In the genomic region with DNA sequence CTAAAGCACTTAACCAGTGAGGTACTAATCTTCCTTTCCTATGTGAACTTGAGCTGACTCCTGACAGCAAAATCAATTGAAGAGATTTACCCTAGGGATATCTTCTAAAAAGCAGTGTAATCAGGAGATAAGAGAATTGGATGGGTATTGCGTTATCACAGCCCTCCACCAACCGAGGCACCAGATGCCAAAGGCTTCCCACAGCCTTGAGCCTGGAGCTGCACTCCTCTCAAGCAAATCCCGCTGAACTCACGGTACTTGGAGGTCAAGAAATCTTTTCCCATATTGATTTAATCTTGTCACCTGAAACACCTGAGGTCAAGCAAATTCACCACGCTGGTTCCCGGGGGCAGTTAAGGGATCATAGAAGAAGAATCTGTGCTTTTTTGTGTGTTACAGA, we compare ENCODE assay signal across 33 cellular contexts.
"Had no signal": no experiment of that assay in that cellular context is flagged by ENCODE, and none has a peak within 500 bp of the region (broad histone marks: within the 10 kb centered on the region; RNA-seq: fewer than 3 reads in every experiment).

No MANE protein-coding gene starts in this region.

- H3K4me1 Mint-ChIP-seq: activated CD4-positive, alpha-beta memory T cell treated with anti-CD3 and anti-CD28 coated beads, Interleukin-2, amount 10 ng/mL, durations not matched to agents 7 days and 5 days; activated CD8-positive, alpha-beta memory T cell treated with anti-CD3 and anti-CD28 coated beads, Interleukin-2, amount 10 ng/mL, durations not matched to agents 7 days and 5 days; activated naive CD4-positive, alpha-beta T cell treated with anti-CD3 and anti-CD28 coated beads, Interleukin-2, amount 10 ng/mL, durations not matched to agents 7 days and 5 days; activated naive CD8-positive, alpha-beta T cell treated with anti-CD3 and anti-CD28 coated beads, Interleukin-2, amount 50 U/mL, for 24 hours; central memory CD8-positive, alpha-beta T cell had no signal

- H3K27ac ChIP-seq: brain microvascular endothelial cell, SJCRH30, VCaP had no signal

- H3K9me3 Mint-ChIP-seq: activated CD4-positive, alpha-beta memory T cell treated with anti-CD3 and anti-CD28 coated beads, Interleukin-2, amount 10 ng/mL, durations not matched to agents 7 days and 5 days; activated naive CD4-positive, alpha-beta T cell treated with anti-CD3 and anti-CD28 coated beads, Interleukin-2, amount 10 ng/mL, durations not matched to agents 7 days and 5 days; activated naive CD8-positive, alpha-beta T cell treated with anti-CD3 and anti-CD28 coated beads, Interleukin-2, amount 50 U/mL, for 24 hours; central memory CD8-positive, alpha-beta T cell had no signal

- H3K27ac Mint-ChIP-seq: activated CD4-positive, alpha-beta memory T cell treated with anti-CD3 and anti-CD28 coated beads, Interleukin-2, amount 10 ng/mL, durations not matched to agents 7 days and 5 days; activated CD8-positive, alpha-beta memory T cell treated with anti-CD3 and anti-CD28 coated beads, Interleukin-2, amount 10 ng/mL, durations not matched to agents 7 days and 5 days; activated naive CD4-positive, alpha-beta T cell treated with anti-CD3 and anti-CD28 coated beads, Interleukin-2, amount 10 ng/mL, durations not matched to agents 7 days and 5 days; activated naive CD8-positive, alpha-beta T cell; activated naive CD8-positive, alpha-beta T cell treated with anti-CD3 and anti-CD28 coated beads, Interleukin-2, amount 50 U/mL, for 24 hours had no signal

- ATAC-seq: activated CD8-positive, alpha-beta memory T cell treated with anti-CD3 and anti-CD28 coated beads, Interleukin-2, amount 10 ng/mL, durations not matched to agents 7 days and 5 days; activated naive CD8-positive, alpha-beta T cell treated with anti-CD3 and anti-CD28 coated beads, Interleukin-2, amount 50 U/mL, for 24 hours; Panc1 had no signal

- H3K36me3 ChIP-seq: brain microvascular endothelial cell, SJCRH30 had no signal

- H3K4me3 ChIP-seq: SJCRH30 had no signal

- H3K9me3 ChIP-seq: SJCRH30 had no signal

- DNase-seq: activated CD4-positive, alpha-beta memory T cell treated with anti-CD3 and anti-CD28 coated beads, Interleukin-2, amount 10 ng/mL, durations not matched to agents 7 days and 5 days; activated CD4-positive, alpha-beta T cell treated with anti-CD3 and anti-CD28 coated beads for 1 hour; activated CD4-positive, alpha-beta T cell treated with anti-CD3 and anti-CD28 coated beads for 48 hours; activated CD4-positive, CD25-positive, alpha-beta regulatory T cell; activated CD8-positive, alpha-beta memory T cell treated with anti-CD3 and anti-CD28 coated beads for 24 hours; activated CD8-positive, alpha-beta memory T cell treated with anti-CD3 and anti-CD28 coated beads, Interleukin-2, amount 10 ng/mL, durations not matched to agents 7 days and 5 days; activated CD8-positive, alpha-beta memory T cell treated with anti-CD3 and anti-CD28 coated beads, Interleukin-2, amount 50 U/mL, for 48 hours; activated effector memory CD4-positive, alpha-beta T cell treated with Interleukin-2 at 50 U/mL for 16 hours; activated naive CD4-positive, alpha-beta T cell treated with anti-CD3 and anti-CD28 coated beads, Interleukin-2, amount 10 ng/mL, durations not matched to agents 7 days and 5 days; activated naive CD8-positive, alpha-beta T cell treated with anti-CD3 and anti-CD28 coated beads, Interleukin-2, amount 50 U/mL, for 24 hours; activated T-cell treated with anti-CD3 and anti-CD28 coated beads, Interleukin-2, amount 50 U/mL, for 48 hours; aorta; brain microvascular endothelial cell; Karpas-422; KBM-7; NCI-H1105; NCI-H1417 treated with DMSO at 0.1 percent for 48 hours; NCI-H187 treated with DMSO at 0.1 percent for 48 hours; NCI-H2081; NCI-H446; NCI-H510A treated with DMSO at 0.1 percent for 48 hours; NCI-H526 treated with DMSO at 0.1 percent for 48 hours; NCI-H774; SHP77; SJCRH30; SW 1271; T-helper 1 cell; T-helper 2 cell; T-helper 9 cell had no signal

- H3K27me3 ChIP-seq: brain microvascular endothelial cell, SJCRH30 had no signal

- H3K4me1 ChIP-seq: SJCRH30 had no signal

- H3K36me3 Mint-ChIP-seq: activated CD8-positive, alpha-beta memory T cell treated with anti-CD3 and anti-CD28 coated beads, Interleukin-2, amount 10 ng/mL, durations not matched to agents 7 days and 5 days; activated naive CD4-positive, alpha-beta T cell treated with anti-CD3 and anti-CD28 coated beads, Interleukin-2, amount 10 ng/mL, durations not matched to agents 7 days and 5 days; activated naive CD8-positive, alpha-beta T cell had no signal

- H3K27me3 Mint-ChIP-seq: activated CD8-positive, alpha-beta memory T cell treated with anti-CD3 and anti-CD28 coated beads, Interleukin-2, amount 10 ng/mL, durations not matched to agents 7 days and 5 days; activated naive CD4-positive, alpha-beta T cell treated with anti-CD3 and anti-CD28 coated beads, Interleukin-2, amount 10 ng/mL, durations not matched to agents 7 days and 5 days; activated naive CD8-positive, alpha-beta T cell treated with anti-CD3 and anti-CD28 coated beads, Interleukin-2, amount 50 U/mL, for 24 hours had no signal

- H3K4me3 Mint-ChIP-seq: activated CD4-positive, alpha-beta memory T cell treated with anti-CD3 and anti-CD28 coated beads, Interleukin-2, amount 10 ng/mL, durations not matched to agents 7 days and 5 days; activated CD8-positive, alpha-beta memory T cell treated with anti-CD3 and anti-CD28 coated beads, Interleukin-2, amount 10 ng/mL, durations not matched to agents 7 days and 5 days; activated naive CD4-positive, alpha-beta T cell treated with anti-CD3 and anti-CD28 coated beads, Interleukin-2, amount 10 ng/mL, durations not matched to agents 7 days and 5 days; activated naive CD8-positive, alpha-beta T cell; activated naive CD8-positive, alpha-beta T cell treated with anti-CD3 and anti-CD28 coated beads, Interleukin-2, amount 50 U/mL, for 24 hours; central memory CD8-positive, alpha-beta T cell had no signal
